ENCODE assay signal across 1 cellular context in genomic region chr12:122653291-122653690, GRCh38.
TF ChIP-seq lines count a peak whose summit lies in the region.

No MANE protein-coding gene starts in this region.

TF ChIP-seq in WTC11, 78 proteins besides CTCF, POLR2A, EP300 and RAD21:
- peak; percentile 97 for TF ChIP-seq HMGA2 (CRISPR knock-in tag; IDR thresholded peaks at IDR 0.05)
